2 cellular contexts compared by ENCODE assay signal in the genomic region with DNA sequence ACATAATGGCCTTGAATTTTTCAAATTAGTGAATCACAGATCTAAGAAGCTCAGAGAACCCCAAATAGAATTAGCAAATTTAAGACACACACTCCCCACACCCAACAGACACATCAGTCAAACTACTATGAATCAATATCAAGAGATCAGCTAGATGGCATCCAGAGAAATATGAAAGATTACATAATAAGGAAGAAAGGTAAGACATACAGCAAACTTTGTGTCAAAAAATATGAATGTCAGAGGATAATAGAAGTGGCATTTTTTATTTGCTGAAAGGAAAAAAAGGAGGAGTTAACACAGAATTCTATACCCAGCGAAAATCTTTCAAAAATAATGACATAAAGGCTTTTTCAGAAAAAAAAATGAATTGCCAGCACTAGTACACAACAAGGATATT.
TF ChIP-seq lines count a peak whose summit lies in the region.

No MANE protein-coding gene starts in this region.

TF ChIP-seq in WTC11, 78 proteins besides CTCF, POLR2A, EP300 and RAD21:
- TF ChIP-seq ARID4B (CRISPR knock-in tag; IDR thresholded peaks at IDR 0.05; ENCODE audit: borderline replicate concordance), result no peak
- TF ChIP-seq IRF2 (CRISPR knock-in tag; IDR thresholded peaks at IDR 0.05; ENCODE audit: borderline replicate concordance, low read depth), result no peak
- TF ChIP-seq GRHL2 (CRISPR knock-in tag; IDR thresholded peaks at IDR 0.05; ENCODE audit: insufficient replicate concordance, severe bottlenecking), result no peak
- TF ChIP-seq ZBTB43 (CRISPR knock-in tag; IDR thresholded peaks at IDR 0.05), result no peak
- no peak for TF ChIP-seq ELF4 (CRISPR knock-in tag; IDR thresholded peaks at IDR 0.05; ENCODE audit: low read depth)
- TF ChIP-seq ETV6 (CRISPR knock-in tag; IDR thresholded peaks at IDR 0.05), result no peak
- TF ChIP-seq ZNF121 (CRISPR knock-in tag; IDR thresholded peaks at IDR 0.05), result no peak
- TF ChIP-seq ZNF317 (CRISPR knock-in tag; IDR thresholded peaks at IDR 0.05; ENCODE audit: borderline replicate concordance, low read depth), result peak; percentile 84

TF ChIP-seq in K562, 482 proteins besides CTCF, POLR2A, EP300 and RAD21 (continued from another document):
- TF ChIP-seq TCF15 (CRISPR knock-in tag; IDR thresholded peaks at IDR 0.05) (no peak), TRIM24 (IDR thresholded peaks at IDR 0.05) (peak; percentile 67 to 75)
